Comparison of ENCODE assay signal across 1 cellular context in genomic region chr6:168359794-168360193, GRCh38.
TF ChIP-seq lines count a peak whose summit lies in the region.

No MANE protein-coding gene starts in this region.

TF ChIP-seq in GM23338, 12 proteins besides CTCF, POLR2A, EP300 and RAD21 (continued from another document):
- TF ChIP-seq, protein P1, sequence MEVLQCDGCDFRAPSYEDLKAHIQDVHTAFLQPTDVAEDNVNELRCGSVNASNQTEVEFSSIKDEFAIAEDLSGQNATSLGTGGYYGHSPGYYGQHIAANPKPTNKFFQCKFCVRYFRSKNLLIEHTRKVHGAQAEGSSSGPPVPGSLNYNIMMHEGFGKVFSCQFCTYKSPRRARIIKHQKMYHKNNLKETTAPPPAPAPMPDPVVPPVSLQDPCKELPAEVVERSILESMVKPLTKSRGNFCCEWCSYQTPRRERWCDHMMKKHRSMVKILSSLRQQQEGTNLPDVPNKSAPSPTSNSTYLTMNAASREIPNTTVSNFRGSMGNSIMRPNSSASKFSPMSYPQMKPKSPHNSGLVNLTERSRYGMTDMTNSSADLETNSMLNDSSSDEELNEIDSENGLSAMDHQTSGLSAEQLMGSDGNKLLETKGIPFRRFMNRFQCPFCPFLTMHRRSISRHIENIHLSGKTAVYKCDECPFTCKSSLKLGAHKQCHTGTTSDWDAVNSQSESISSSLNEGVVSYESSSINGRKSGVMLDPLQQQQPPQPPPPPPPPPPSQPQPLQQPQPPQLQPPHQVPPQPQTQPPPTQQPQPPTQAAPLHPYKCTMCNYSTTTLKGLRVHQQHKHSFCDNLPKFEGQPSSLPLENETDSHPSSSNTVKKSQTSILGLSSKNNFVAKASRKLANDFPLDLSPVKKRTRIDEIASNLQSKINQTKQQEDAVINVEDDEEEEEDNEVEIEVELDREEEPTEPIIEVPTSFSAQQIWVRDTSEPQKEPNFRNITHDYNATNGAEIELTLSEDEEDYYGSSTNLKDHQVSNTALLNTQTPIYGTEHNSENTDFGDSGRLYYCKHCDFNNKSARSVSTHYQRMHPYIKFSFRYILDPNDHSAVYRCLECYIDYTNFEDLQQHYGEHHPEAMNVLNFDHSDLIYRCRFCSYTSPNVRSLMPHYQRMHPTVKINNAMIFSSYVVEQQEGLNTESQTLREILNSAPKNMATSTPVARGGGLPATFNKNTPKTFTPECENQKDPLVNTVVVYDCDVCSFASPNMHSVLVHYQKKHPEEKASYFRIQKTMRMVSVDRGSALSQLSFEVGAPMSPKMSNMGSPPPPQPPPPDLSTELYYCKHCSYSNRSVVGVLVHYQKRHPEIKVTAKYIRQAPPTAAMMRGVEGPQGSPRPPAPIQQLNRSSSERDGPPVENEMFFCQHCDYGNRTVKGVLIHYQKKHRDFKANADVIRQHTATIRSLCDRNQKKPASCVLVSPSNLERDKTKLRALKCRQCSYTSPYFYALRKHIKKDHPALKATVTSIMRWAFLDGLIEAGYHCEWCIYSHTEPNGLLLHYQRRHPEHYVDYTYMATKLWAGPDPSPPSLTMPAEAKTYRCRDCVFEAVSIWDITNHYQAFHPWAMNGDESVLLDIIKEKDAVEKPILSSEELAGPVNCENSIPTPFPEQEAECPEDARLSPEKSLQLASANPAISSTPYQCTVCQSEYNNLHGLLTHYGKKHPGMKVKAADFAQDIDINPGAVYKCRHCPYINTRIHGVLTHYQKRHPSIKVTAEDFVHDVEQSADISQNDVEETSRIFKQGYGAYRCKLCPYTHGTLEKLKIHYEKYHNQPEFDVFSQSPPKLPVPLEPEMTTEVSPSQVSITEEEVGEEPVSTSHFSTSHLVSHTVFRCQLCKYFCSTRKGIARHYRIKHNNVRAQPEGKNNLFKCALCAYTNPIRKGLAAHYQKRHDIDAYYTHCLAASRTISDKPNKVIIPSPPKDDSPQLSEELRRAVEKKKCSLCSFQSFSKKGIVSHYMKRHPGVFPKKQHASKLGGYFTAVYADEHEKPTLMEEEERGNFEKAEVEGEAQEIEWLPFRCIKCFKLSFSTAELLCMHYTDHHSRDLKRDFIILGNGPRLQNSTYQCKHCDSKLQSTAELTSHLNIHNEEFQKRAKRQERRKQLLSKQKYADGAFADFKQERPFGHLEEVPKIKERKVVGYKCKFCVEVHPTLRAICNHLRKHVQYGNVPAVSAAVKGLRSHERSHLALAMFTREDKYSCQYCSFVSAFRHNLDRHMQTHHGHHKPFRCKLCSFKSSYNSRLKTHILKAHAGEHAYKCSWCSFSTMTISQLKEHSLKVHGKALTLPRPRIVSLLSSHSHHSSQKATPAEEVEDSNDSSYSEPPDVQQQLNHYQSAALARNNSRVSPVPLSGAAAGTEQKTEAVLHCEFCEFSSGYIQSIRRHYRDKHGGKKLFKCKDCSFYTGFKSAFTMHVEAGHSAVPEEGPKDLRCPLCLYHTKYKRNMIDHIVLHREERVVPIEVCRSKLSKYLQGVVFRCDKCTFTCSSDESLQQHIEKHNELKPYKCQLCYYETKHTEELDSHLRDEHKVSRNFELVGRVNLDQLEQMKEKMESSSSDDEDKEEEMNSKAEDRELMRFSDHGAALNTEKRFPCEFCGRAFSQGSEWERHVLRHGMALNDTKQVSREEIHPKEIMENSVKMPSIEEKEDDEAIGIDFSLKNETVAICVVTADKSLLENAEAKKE (CRISPR knock-in tag; IDR thresholded peaks at IDR 0.05) = no peak
- TF ChIP-seq EZH2 (IDR thresholded peaks at IDR 0.05; ENCODE audit: low read depth, unreplicated experiment) = no peak
- TF ChIP-seq ETS1 (IDR thresholded peaks at IDR 0.05) = no peak
- no peak for TF ChIP-seq EZH2phosphoT487 (IDR thresholded peaks at IDR 0.05; ENCODE audit: unreplicated experiment)
- no peak for TF ChIP-seq ZNF114 (CRISPR knock-in tag; IDR thresholded peaks at IDR 0.05)
- no peak for TF ChIP-seq ZNF331 (CRISPR knock-in tag; IDR thresholded peaks at IDR 0.05; ENCODE audit: low read depth)
- no peak for TF ChIP-seq CREB1 (CRISPR knock-in tag; IDR thresholded peaks at IDR 0.05; ENCODE audit: low read depth)
